ENCODE assay signal across 22 cellular contexts in genomic region chr2:137951606-137952005, GRCh38. TPM values are rescaled to one million over a fixed set of nuclear protein-coding genes. Genes with fewer than 3 reads are reported as not detected.
A peak's percentile ranks its signal among the peaks of the same experiment; 100 is the strongest.
DNase-seq lines count a peak whose midpoint lies in the region; ATAC-seq, FAIRE-seq and TF ChIP-seq lines count a peak whose summit lies in the region.
"Had no signal": no experiment of that assay in that cellular context is flagged by ENCODE, and none has a peak within 500 bp of the region (broad histone marks: within the 10 kb centered on the region; RNA-seq: fewer than 3 reads in every experiment).

No MANE protein-coding gene starts in this region.

- peaks cover 24 to 28% of the 10 kb centered on the region in 2 experiments for H3K4me1 Mint-ChIP-seq in H9

- H3K56ac ChIP-seq in H9 (ENCODE audit: insufficient read length, low read depth, low read length) = no peak overlapping the region

- H3K4me3 ChIP-seq in ACC112 (ENCODE audit: low read depth, low read length) = no peak overlapping the region
- no peak overlapping the region for H3K4me3 ChIP-seq in left lung
- H3K4me3 ChIP-seq: A549, GM12878, HAP-1 had no signal

- peaks cover 14% of the 10 kb centered on the region for H3K27me3 Mint-ChIP-seq in H9 (ENCODE audit: low read depth)
- H3K27me3 Mint-ChIP-seq: stimulated activated memory B cell treated with anti-CD40 and anti-IgM and Interleukin-4, amounts not matched to agents 10 μg/mL and 1 μg/mL and 100 μg/mL, for 72 hours had no signal

- H2BK20ac ChIP-seq in H9 (ENCODE audit: low read depth, low read length, poor library complexity, severe bottlenecking) = no peak overlapping the region

- no peaks in the 10 kb centered on the region for H4K20me1 ChIP-seq in H9 (ENCODE audit: control insufficient read depth, insufficient read depth, insufficient read length)

- TF ChIP-seq CTCF in left lung (IDR thresholded peaks at IDR 0.05) (no peak), H9 (conservative IDR thresholded peaks at IDR 0.05) (no peak)

- H3K4me2 ChIP-seq in H9 (ENCODE audit: insufficient read depth, insufficient read length, low read length) = no peak overlapping the region
- H3K4me2 ChIP-seq: A549 had no signal

- H4K8ac ChIP-seq in H9 (replicated peaks; ENCODE audit: insufficient read length, low read depth, low read length) = no peak overlapping the region

- H2AFZ ChIP-seq in ACC112 (ENCODE audit: low read length, unreplicated experiment) = peak overlapping the region; percentile 85
- H2AFZ ChIP-seq in H9 (ENCODE audit: low read length) = no peak overlapping the region
- H2AFZ ChIP-seq: parathyroid adenoma had no signal

- H3K23me2 ChIP-seq in H9 (ENCODE audit: insufficient read length, low read depth, low read length, poor library complexity, severe bottlenecking) = no peaks in the 10 kb centered on the region

- H3K36me3 Mint-ChIP-seq in H9 (ENCODE audit: insufficient read depth in 1 of 3, low read depth in 3 of 3) = no peaks in the 10 kb centered on the region
- H3K36me3 Mint-ChIP-seq: stimulated activated memory B cell treated with anti-CD40 and anti-IgM and Interleukin-4, amounts not matched to agents 10 μg/mL and 1 μg/mL and 100 μg/mL, for 72 hours; WTC11 had no signal

- intact Hi-C loops in left lung (cut with DNase I) = no loop called here

- H3K4me1 ChIP-seq in ACC112 (ENCODE audit: control insufficient read depth, insufficient read depth, low read length, unreplicated experiment) = peaks cover 7% of the 10 kb centered on the region
- H3K4me1 ChIP-seq in left lung = no peaks in the 10 kb centered on the region
- no peaks in the 10 kb centered on the region for H3K4me1 ChIP-seq in H9 (ENCODE audit: insufficient read depth, low read length)
- H3K4me1 ChIP-seq: A549 had no signal

- H3K9me3 ChIP-seq in left lung = no peaks in the 10 kb centered on the region
- no peaks in the 10 kb centered on the region for H3K9me3 ChIP-seq in H9 (ENCODE audit: control insufficient read depth, low read depth, low read length)
- H3K9me3 ChIP-seq: A549, gastrocnemius medialis, HAP-1, tibial artery had no signal

- H3T11ph ChIP-seq in H9 (ENCODE audit: low read length) = no peak overlapping the region

- H2BK5ac ChIP-seq in H9 (ENCODE audit: insufficient read length, low read length) = no peak overlapping the region

- no peak overlapping the region for H3K9ac ChIP-seq in H9 (ENCODE audit: extremely low read depth, insufficient read length, low read length)
- H3K9ac ChIP-seq: parathyroid adenoma had no signal

- ATAC-seq in left lung (no peak), GM18873 (IDR thresholded peaks at IDR 0.05; ENCODE audit: low FRiP score, unreplicated experiment) (no peak)
- ATAC-seq: A549; activated CD8-positive, alpha-beta T cell treated with anti-CD3 and anti-CD28 coated beads, Interleukin-2, amount 10 ng/mL, durations not matched to agents 7 days and 5 days; activated T-cell treated with anti-CD3 and anti-CD28 coated beads, Interleukin-2, amount 50 U/mL, for 72 hours; gastrocnemius medialis; GM12878; left ventricle myocardium superior; stimulated activated memory B cell treated with anti-CD40 and anti-IgM and Interleukin-4, amounts not matched to agents 10 μg/mL and 1 μg/mL and 100 μg/mL, for 72 hours; WTC11 had no signal

- no peak overlapping the region for H2AK5ac ChIP-seq in H9 (ENCODE audit: insufficient read length, low read length)

- no peak overlapping the region for H3K23ac ChIP-seq in H9 (ENCODE audit: insufficient read length, low read depth, low read length)

- no peaks in the 10 kb centered on the region for H3K9me3 Mint-ChIP-seq in H9
- H3K9me3 Mint-ChIP-seq: activated T-cell treated with anti-CD3 and anti-CD28 coated beads, Interleukin-2, amount 50 U/mL, for 72 hours; stimulated activated memory B cell treated with anti-CD40 and anti-IgM and Interleukin-4, amounts not matched to agents 10 μg/mL and 1 μg/mL and 100 μg/mL, for 72 hours had no signal

- H2BK12ac ChIP-seq in H9 (ENCODE audit: insufficient read length, low read depth, low read length) = no peak overlapping the region

- H3K18ac ChIP-seq in H9 (ENCODE audit: insufficient read length, low read depth, low read length) = no peak overlapping the region

- WGBS in H9 (ENCODE audit: extremely low coverage, insufficient read length, low lambda C conversion rate) = no CpG with 5 or more reads among the region's 3 CpGs

- no peak overlapping the region for H3K4ac ChIP-seq in H9 (ENCODE audit: low read depth, low read length)

- H3K79me2 ChIP-seq in ACC112 (ENCODE audit: control insufficient read depth, insufficient read depth, low read length, unreplicated experiment) = no peaks in the 10 kb centered on the region
- no peaks in the 10 kb centered on the region for H3K79me2 ChIP-seq in H9 (ENCODE audit: insufficient read depth, low read length)
- H3K79me2 ChIP-seq: parathyroid adenoma had no signal

- H3K27ac Mint-ChIP-seq in H9 = no peak overlapping the region
- H3K27ac Mint-ChIP-seq: activated CD8-positive, alpha-beta T cell treated with anti-CD3 and anti-CD28 coated beads, Interleukin-2, amount 10 ng/mL, durations not matched to agents 7 days and 5 days; activated T-cell treated with anti-CD3 and anti-CD28 coated beads, Interleukin-2, amount 50 U/mL, for 72 hours; stimulated activated memory B cell treated with anti-CD40 and anti-IgM and Interleukin-4, amounts not matched to agents 10 μg/mL and 1 μg/mL and 100 μg/mL, for 72 hours; WTC11 had no signal

- H3K4me3 Mint-ChIP-seq in H9 = no peak overlapping the region
- H3K4me3 Mint-ChIP-seq: activated CD8-positive, alpha-beta T cell treated with anti-CD3 and anti-CD28 coated beads, Interleukin-2, amount 10 ng/mL, durations not matched to agents 7 days and 5 days; stimulated activated memory B cell treated with anti-CD40 and anti-IgM and Interleukin-4, amounts not matched to agents 10 μg/mL and 1 μg/mL and 100 μg/mL, for 72 hours; WTC11 had no signal

- no peak for FAIRE-seq in HTR-8/SVneo (lab: Jason Lieb, UNC)
- FAIRE-seq: A549, GM12878 had no signal

- peak; percentile 23 for DNase-seq in HTR-8/SVneo (ENCODE audit: insufficient read length, low spot score)
- peak; percentile 47 for DNase-seq in astrocyte of the hippocampus (ENCODE audit: low read depth, low spot score)
- DNase-seq in kidney glomerular epithelial cell (lab: John Stamatoyannopoulos, UW) = peak; percentile 55
- no peak for DNase-seq in left lung
- DNase-seq in H9 = no peak
- no peak for DNase-seq in putamen (ENCODE audit: low spot score)
- DNase-seq: activated CD8-positive, alpha-beta T cell treated with anti-CD3 and anti-CD28 coated beads, Interleukin-2, amount 10 ng/mL, durations not matched to agents 7 days and 5 days; activated T-cell treated with anti-CD3 and anti-CD28 coated beads, Interleukin-2, amount 50 U/mL, for 72 hours; gastrocnemius medialis; left ventricle myocardium superior; NCI-H1092; NCI-H774; tibial artery had no signal

- H4K5ac ChIP-seq in H9 (ENCODE audit: insufficient read length, low read depth, low read length) = no peak overlapping the region

- H3K27me3 ChIP-seq in ACC112 (ENCODE audit: insufficient read depth, low read length) (no peaks in the 10 kb centered on the region), left lung (no peaks in the 10 kb centered on the region), H9 (ENCODE audit: insufficient read depth, low read length) (no peaks in the 10 kb centered on the region; the same call in 1 of the 2 replicates)
- H3K27me3 ChIP-seq: gastrocnemius medialis, tibial artery had no signal

- no peak overlapping the region for H2BK15ac ChIP-seq in H9 (ENCODE audit: low read depth, low read length)

- no peak overlapping the region for H3K14ac ChIP-seq in H9 (ENCODE audit: insufficient read depth, low read length)

- no peak overlapping the region for H4K91ac ChIP-seq in H9 (ENCODE audit: insufficient read length, low read depth, low read length)

- H3K36me3 ChIP-seq in ACC112 (ENCODE audit: insufficient read depth, low read length) (no peaks in the 10 kb centered on the region), left lung (no peaks in the 10 kb centered on the region)
- H3K36me3 ChIP-seq: gastrocnemius medialis, HAP-1, tibial artery had no signal

- H3K27ac ChIP-seq in ACC112 (ENCODE audit: low read depth, low read length) (no peak overlapping the region), left lung (no peak overlapping the region), H9 (ENCODE audit: insufficient read length, low read depth, low read length) (no peak overlapping the region)
- H3K27ac ChIP-seq: A549, gastrocnemius medialis, parathyroid adenoma had no signal

- H2BK120ac ChIP-seq in H9 (ENCODE audit: low read depth, low read length, poor library complexity, severe bottlenecking) = no peak overlapping the region

- H3K79me1 ChIP-seq in H9 (ENCODE audit: insufficient read depth, low read depth, low read length, poor library complexity, severe bottlenecking) = no peaks in the 10 kb centered on the region

RNA-seq across cellular contexts. Expression of gene HNMT, which starts 12.7 kb away (rescaled TPM):
- total RNA-seq in left lung (10 to 100 TPM; 53.0 to 61.9 TPM), H9 (2021) (1.3 and 1.9 TPM in 2 replicates)
- total RNA-seq: activated CD8-positive, alpha-beta T cell treated with anti-CD3 and anti-CD28 coated beads, Interleukin-2, amount 10 ng/mL, durations not matched to agents 7 days and 5 days; activated T-cell treated with anti-CD3 and anti-CD28 coated beads, Interleukin-2, amount 50 U/mL, for 72 hours; G401; GM12878 had no signal

Comparison
In these comparisons a context has a peak if more than half of its experiments do, and no peak if none do; other contexts are left out.
1. DNase-seq: peak in HTR-8/SVneo (single experiment), astrocyte of the hippocampus (single experiment) and kidney glomerular epithelial cell (single experiment); none in left lung (0 of 2), H9 (single experiment) and putamen (single experiment).
2. RNA of gene HNMT, which starts 12.7 kb away (total RNA-seq): 53.0 to 61.9 TPM in left lung; 1.3 to 1.9 TPM in H9; every median in the first group is over 10 times any median in the second.